Comparison of ENCODE assay signal across 25 cellular contexts in genomic region chr12:108191938-108192337, GRCh38.
"Had no signal": no experiment of that assay in that cellular context is flagged by ENCODE, and none has a peak within 500 bp of the region (broad histone marks: within the 10 kb centered on the region; RNA-seq: fewer than 3 reads in every experiment).

No MANE protein-coding gene starts in this region.

- H3K9me3 ChIP-seq: ascending aorta, spleen, suprapubic skin had no signal

- H3K27me3 Mint-ChIP-seq: activated CD4-positive, alpha-beta memory T cell treated with anti-CD3 and anti-CD28 coated beads, Interleukin-2, amount 10 ng/mL, durations not matched to agents 7 days and 5 days; activated CD4-positive, alpha-beta T cell treated with anti-CD3 and anti-CD28 coated beads, Interleukin-2, amount 10 ng/mL, durations not matched to agents 7 days and 5 days; activated naive CD4-positive, alpha-beta T cell treated with anti-CD3 and anti-CD28 coated beads, Interleukin-2, amount 10 ng/mL, durations not matched to agents 7 days and 5 days had no signal

- H3K4me1 Mint-ChIP-seq: activated CD4-positive, alpha-beta memory T cell treated with anti-CD3 and anti-CD28 coated beads, Interleukin-2, amount 10 ng/mL, durations not matched to agents 7 days and 5 days; activated CD4-positive, alpha-beta T cell treated with anti-CD3 and anti-CD28 coated beads, Interleukin-2, amount 10 ng/mL, durations not matched to agents 7 days and 5 days; activated naive CD4-positive, alpha-beta T cell treated with anti-CD3 and anti-CD28 coated beads, Interleukin-2, amount 10 ng/mL, durations not matched to agents 7 days and 5 days; activated naive CD8-positive, alpha-beta T cell treated with anti-CD3 and anti-CD28 coated beads, Interleukin-2, amount 10 ng/mL, durations not matched to agents 7 days and 5 days; neural progenitor cell had no signal

- DNase-seq: activated CD4-positive, alpha-beta memory T cell treated with anti-CD3 and anti-CD28 coated beads, Interleukin-2, amount 10 ng/mL, durations not matched to agents 7 days and 5 days; activated CD4-positive, alpha-beta T cell treated with anti-CD3 and anti-CD28 coated beads, Interleukin-2, amount 10 ng/mL, durations not matched to agents 7 days and 5 days; activated CD4-positive, CD25-positive, alpha-beta regulatory T cell treated with anti-CD3 and anti-CD28 coated beads, Interleukin-2, amount 50 U/mL, for 72 hours; activated CD8-positive, alpha-beta memory T cell treated with anti-CD3 and anti-CD28 coated beads, Interleukin-2, amount 50 U/mL, for 48 hours; activated gamma-delta T cell; activated naive CD4-positive, alpha-beta T cell treated with anti-CD3 and anti-CD28 coated beads, Interleukin-2, amount 10 ng/mL, durations not matched to agents 7 days and 5 days; activated naive CD8-positive, alpha-beta T cell treated with anti-CD3 and anti-CD28 coated beads, Interleukin-2, amount 10 ng/mL, durations not matched to agents 7 days and 5 days; activated T-cell treated with anti-CD3 and anti-CD28 coated beads, Interleukin-2, amount 50 U/mL, for 24 hours; brain microvascular endothelial cell; foreskin keratinocyte; heart right ventricle; midbrain; naive thymus-derived CD4-positive, alpha-beta T cell; occipital lobe; posterior cingulate gyrus; right cardiac atrium; spleen; stimulated activated naive CD4-positive, alpha-beta T cell; T-helper 9 cell; WERI-Rb-1 had no signal

- H3K4me3 ChIP-seq: ascending aorta, heart right ventricle, neural progenitor cell, spleen, suprapubic skin, tibial nerve had no signal

- H3K27ac Mint-ChIP-seq: activated CD4-positive, alpha-beta memory T cell treated with anti-CD3 and anti-CD28 coated beads, Interleukin-2, amount 10 ng/mL, durations not matched to agents 7 days and 5 days; activated CD4-positive, alpha-beta T cell treated with anti-CD3 and anti-CD28 coated beads, Interleukin-2, amount 10 ng/mL, durations not matched to agents 7 days and 5 days; activated naive CD4-positive, alpha-beta T cell treated with anti-CD3 and anti-CD28 coated beads, Interleukin-2, amount 10 ng/mL, durations not matched to agents 7 days and 5 days; activated naive CD8-positive, alpha-beta T cell treated with anti-CD3 and anti-CD28 coated beads, Interleukin-2, amount 10 ng/mL, durations not matched to agents 7 days and 5 days; activated T-cell treated with anti-CD3 and anti-CD28 coated beads, Interleukin-2, amount 50 U/mL, for 24 hours; naive thymus-derived CD4-positive, alpha-beta T cell; neural progenitor cell had no signal

- H3K9me3 Mint-ChIP-seq: activated CD4-positive, alpha-beta memory T cell treated with anti-CD3 and anti-CD28 coated beads, Interleukin-2, amount 10 ng/mL, durations not matched to agents 7 days and 5 days; activated CD4-positive, alpha-beta T cell treated with anti-CD3 and anti-CD28 coated beads, Interleukin-2, amount 10 ng/mL, durations not matched to agents 7 days and 5 days; activated naive CD4-positive, alpha-beta T cell treated with anti-CD3 and anti-CD28 coated beads, Interleukin-2, amount 10 ng/mL, durations not matched to agents 7 days and 5 days; activated naive CD8-positive, alpha-beta T cell treated with anti-CD3 and anti-CD28 coated beads, Interleukin-2, amount 10 ng/mL, durations not matched to agents 7 days and 5 days; activated T-cell treated with anti-CD3 and anti-CD28 coated beads, Interleukin-2, amount 50 U/mL, for 24 hours; neural progenitor cell had no signal

- H3K27ac ChIP-seq: ascending aorta, brain microvascular endothelial cell, foreskin keratinocyte, heart right ventricle, neural progenitor cell, spleen, suprapubic skin, WERI-Rb-1 had no signal

- H3K4me1 ChIP-seq: foreskin keratinocyte, neural progenitor cell, spleen, suprapubic skin had no signal

- H3K36me3 Mint-ChIP-seq: activated naive CD4-positive, alpha-beta T cell treated with anti-CD3 and anti-CD28 coated beads, Interleukin-2, amount 10 ng/mL, durations not matched to agents 7 days and 5 days; activated naive CD8-positive, alpha-beta T cell treated with anti-CD3 and anti-CD28 coated beads, Interleukin-2, amount 10 ng/mL, durations not matched to agents 7 days and 5 days; naive thymus-derived CD4-positive, alpha-beta T cell; neural progenitor cell had no signal

- H3K4me3 Mint-ChIP-seq: activated CD4-positive, alpha-beta memory T cell treated with anti-CD3 and anti-CD28 coated beads, Interleukin-2, amount 10 ng/mL, durations not matched to agents 7 days and 5 days; activated CD4-positive, alpha-beta T cell treated with anti-CD3 and anti-CD28 coated beads, Interleukin-2, amount 10 ng/mL, durations not matched to agents 7 days and 5 days; activated naive CD4-positive, alpha-beta T cell treated with anti-CD3 and anti-CD28 coated beads, Interleukin-2, amount 10 ng/mL, durations not matched to agents 7 days and 5 days; activated naive CD8-positive, alpha-beta T cell treated with anti-CD3 and anti-CD28 coated beads, Interleukin-2, amount 10 ng/mL, durations not matched to agents 7 days and 5 days; activated T-cell treated with anti-CD3 and anti-CD28 coated beads, Interleukin-2, amount 50 U/mL, for 24 hours; naive thymus-derived CD4-positive, alpha-beta T cell; neural progenitor cell had no signal

- ATAC-seq: esophagus mucosa; foreskin keratinocyte; heart right ventricle; naive thymus-derived CD4-positive, alpha-beta T cell; right cardiac atrium had no signal

- H3K27me3 ChIP-seq: ascending aorta, brain microvascular endothelial cell, foreskin keratinocyte, heart right ventricle, neural progenitor cell, tibial nerve had no signal

- H3K36me3 ChIP-seq: ascending aorta, brain microvascular endothelial cell, heart right ventricle, neural progenitor cell, spleen, suprapubic skin, tibial nerve, WERI-Rb-1 had no signal
